ENCODE assay signal across 26 cellular contexts in genomic region chr3:118108769-118109168, GRCh38.
DNase-seq lines count a peak whose midpoint lies in the region; ATAC-seq and TF ChIP-seq lines count a peak whose summit lies in the region.
"Had no signal": no experiment of that assay in that cellular context is flagged by ENCODE, and none has a peak within 500 bp of the region (broad histone marks: within the 10 kb centered on the region; RNA-seq: fewer than 3 reads in every experiment).

No MANE protein-coding gene starts in this region.

- H3K36me3 ChIP-seq in RWPE2 (ENCODE audit: low read depth) (no peaks in the 10 kb centered on the region), colonic mucosa (no peaks in the 10 kb centered on the region), right lobe of liver (no peaks in the 10 kb centered on the region)
- H3K36me3 ChIP-seq: Peyer's patch had no signal

- no peak for TF ChIP-seq POLR2A in right lobe of liver (IDR thresholded peaks at IDR 0.05)

- peak; percentile 46; the same call in 1 of the 3 replicates for ATAC-seq in RWPE2 (ENCODE audit: low read depth)
- no peak for ATAC-seq in HG03571 (IDR thresholded peaks at IDR 0.05; ENCODE audit: unreplicated experiment)
- ATAC-seq in right lobe of liver = no peak
- ATAC-seq: GM12878, HepG2 had no signal

- H3K27ac ChIP-seq in RWPE2 (ENCODE audit: poor library complexity, severe bottlenecking) (no peak overlapping the region), epithelial cell of prostate (no peak overlapping the region), colonic mucosa (no peak overlapping the region), right lobe of liver (no peak overlapping the region)
- H3K27ac ChIP-seq: HL-60, Peyer's patch, SK-N-MC had no signal

- TF ChIP-seq CTCF in RWPE2 (IDR thresholded peaks at IDR 0.05; ENCODE audit: poor library complexity, severe bottlenecking) (no peak), colonic mucosa (IDR thresholded peaks at IDR 0.05) (no peak), right lobe of liver (IDR thresholded peaks at IDR 0.05) (no peak)

- H3K4me1 ChIP-seq in RWPE2 (ENCODE audit: insufficient read depth, poor library complexity, severe bottlenecking) = peaks cover 4% of the 10 kb centered on the region
- no peaks in the 10 kb centered on the region for H3K4me1 ChIP-seq in colonic mucosa
- no peaks in the 10 kb centered on the region for H3K4me1 ChIP-seq in right lobe of liver
- H3K4me1 ChIP-seq: Peyer's patch had no signal

- H3K27me3 ChIP-seq in RWPE2 (ENCODE audit: insufficient read depth, poor library complexity, severe bottlenecking) (no peaks in the 10 kb centered on the region), colonic mucosa (no peaks in the 10 kb centered on the region), right lobe of liver (no peaks in the 10 kb centered on the region)
- H3K27me3 ChIP-seq: Peyer's patch had no signal

- intact Hi-C loops in colonic mucosa (cut with DNase I) (no loop called here), right lobe of liver (cut with DNase I) (no loop called here)

- DNase-seq in HuH-7 (ENCODE audit: low spot score) = peak; percentile 3
- no peak for DNase-seq in RWPE2 (ENCODE audit: low spot score)
- peak; percentile 14 for DNase-seq in epithelial cell of prostate (ENCODE audit: low read depth, low spot score)
- DNase-seq in colonic mucosa = no peak
- no peak for DNase-seq in NCI-H1417 treated with DMSO at 0.1 percent for 48 hours (lab: John Stamatoyannopoulos, UW)
- DNase-seq in right lobe of liver = no peak
- DNase-seq: C1 segment of cervical spinal cord; CD4-positive, alpha-beta memory T cell; COR-L47; EL; GDM1; KG1; MM.1S; NCI-H1048; NCI-H1417; NCI-H1694 treated with DMSO at 0.1 percent for 48 hours; NCI-H2081; NCI-H2227 treated with DMSO at 0.1 percent for 48 hours; NCI-H526 treated with DMSO at 0.1 percent for 48 hours; Peyer's patch; SIG-M5 had no signal

- no peak overlapping the region for H3K4me3 ChIP-seq in RWPE2 (ENCODE audit: severe bottlenecking)
- H3K4me3 ChIP-seq in colonic mucosa = no peak overlapping the region
- no peak overlapping the region for H3K4me3 ChIP-seq in right lobe of liver
- H3K4me3 ChIP-seq: GM12878, Peyer's patch, SK-N-MC had no signal

- H3K9ac ChIP-seq in colonic mucosa (ENCODE audit: low read depth in 2 of 2, low read length in 2 of 2) = no peak overlapping the region

- H3K9me3 ChIP-seq in RWPE2 (ENCODE audit: severe bottlenecking) (no peaks in the 10 kb centered on the region), colonic mucosa (no peaks in the 10 kb centered on the region), right lobe of liver (no peaks in the 10 kb centered on the region)
- H3K9me3 ChIP-seq: Peyer's patch had no signal

- 57% methylated on average over 2 of the region's 2 CpGs for WGBS in right lobe of liver (ENCODE audit: insufficient coverage, low coverage, low lambda C conversion rate, missing lambda C conversion rate)

Comparison
In these comparisons a context has a peak if more than half of its experiments do, and no peak if none do; other contexts are left out.
1. DNase-seq: peak in HuH-7 (single experiment) and epithelial cell of prostate (single experiment); none in RWPE2 (single experiment), colonic mucosa (single experiment), NCI-H1417 treated with DMSO at 0.1 percent for 48 hours (single experiment) and right lobe of liver (0 of 3).